ENCODE assay signal across 18 cellular contexts in genomic region chr1:160221089-160221488, GRCh38. TPM values are rescaled to one million over a fixed set of nuclear protein-coding genes. Genes with fewer than 3 reads are reported as not detected.
"Had no signal": no experiment of that assay in that cellular context is flagged by ENCODE, and none has a peak within 500 bp of the region (broad histone marks: within the 10 kb centered on the region; RNA-seq: fewer than 3 reads in every experiment).

No MANE protein-coding gene starts in this region.

- H3K27me3 ChIP-seq: colonic mucosa, pancreas had no signal

- ATAC-seq: activated CD4-positive, CD25-positive, alpha-beta regulatory T cell treated with anti-CD3 and anti-CD28 coated beads, Interleukin-2, amount 50 U/mL, for 24 hours; activated CD8-positive, alpha-beta memory T cell treated with anti-CD3 and anti-CD28 coated beads, Interleukin-2, amount 10 ng/mL, durations not matched to agents 7 days and 5 days; pancreas had no signal

- H3K27ac ChIP-seq: colonic mucosa, lower lobe of right lung, pancreas had no signal

- H3K4me1 ChIP-seq: colonic mucosa, pancreas had no signal

- H3K9me3 ChIP-seq: colonic mucosa, lower lobe of right lung, pancreas had no signal

- FAIRE-seq: bronchial epithelial cell, pancreas had no signal

- DNase-seq: activated CD4-positive, alpha-beta T cell treated with anti-CD3 and anti-CD28 coated beads, Interleukin-2, amount 50 U/mL, for 4 hours; activated CD8-positive, alpha-beta memory T cell treated with anti-CD3 and anti-CD28 coated beads, Interleukin-2, amount 10 ng/mL, durations not matched to agents 7 days and 5 days; activated gamma-delta T cell; activated naive CD8-positive, alpha-beta T cell treated with anti-CD3 and anti-CD28 coated beads for 36 hours; activated T-cell treated with anti-CD3 and anti-CD28 coated beads, Interleukin-2, amount 50 U/mL, for 24 hours; aorta; colonic mucosa; effector CD4-positive, alpha-beta T cell; hippocampal formation; lower lobe of right lung; midbrain; pancreas; stimulated activated CD4-positive, alpha-beta T cell treated with anti-CD3 and anti-CD28 coated beads, Interleukin-4, amount 100 ng/mL, for 4 hours had no signal

- H3K4me3 ChIP-seq: colonic mucosa, lower lobe of right lung, pancreas, skin epidermis had no signal

RNA-seq across cellular contexts. Expression of gene CASQ1, which starts 30.7 kb away (rescaled TPM):
- total RNA-seq: activated naive CD8-positive, alpha-beta T cell treated with anti-CD3 and anti-CD28 coated beads for 36 hours; bronchial epithelial cell; colonic mucosa; kidney epithelial cell; pancreas; renal cortical epithelial cell had no signal
